In the genomic region with DNA sequence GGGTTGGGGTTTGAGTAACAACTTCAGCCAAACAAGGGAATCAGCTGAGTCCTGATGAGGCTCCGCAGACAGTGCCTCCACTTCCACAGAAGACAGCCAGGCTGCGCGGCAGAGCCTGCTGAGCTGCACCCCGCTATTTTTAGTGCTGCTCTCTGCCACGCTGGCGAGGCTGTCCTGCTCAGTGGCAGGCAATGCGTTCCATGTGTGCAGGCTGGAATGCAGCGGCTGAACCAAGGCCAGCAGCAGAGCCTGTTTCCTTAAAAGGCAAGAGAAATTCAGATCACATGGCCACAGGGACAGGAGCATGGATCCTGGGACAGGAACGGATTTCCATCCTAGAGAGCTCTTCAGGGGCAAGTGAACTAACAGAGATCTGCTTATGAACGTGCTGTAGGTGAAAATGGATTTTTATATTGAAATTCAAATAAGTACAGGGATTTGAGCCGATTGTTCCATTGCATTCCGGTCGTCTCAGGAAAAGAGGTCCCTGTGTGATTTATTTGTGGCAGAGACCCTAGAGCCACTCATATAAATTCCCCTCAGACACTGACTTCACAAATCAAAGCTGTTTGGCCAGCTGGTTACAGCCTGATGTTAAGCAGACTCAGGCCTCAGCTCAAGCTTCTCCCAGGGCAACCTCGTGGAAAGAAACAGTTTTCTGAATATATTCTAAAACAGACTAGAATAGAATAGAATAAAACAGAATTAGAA, we compare ENCODE assay signal across 2 cellular contexts.
TF ChIP-seq lines count a peak whose summit lies in the region.

No MANE protein-coding gene starts in this region.

TF ChIP-seq in H1, 55 proteins besides CTCF, POLR2A, EP300 and RAD21:
- TF ChIP-seq TAF1 (IDR thresholded peaks at IDR 0.05; ENCODE audit: low read depth, low read length) (no peak), TBP (IDR thresholded peaks at IDR 0.05; ENCODE audit: low read depth, low read length) (no peak), FOSL1 (IDR thresholded peaks at IDR 0.05; ENCODE audit: insufficient read depth, low read depth, low read length) (no peak), GTF2F1 (IDR thresholded peaks at IDR 0.05; ENCODE audit: borderline replicate concordance, low read depth, low read length) (no peak), JUN (IDR thresholded peaks at IDR 0.05; ENCODE audit: low read depth, low read length) (no peak), TEAD4 (IDR thresholded peaks at IDR 0.05; ENCODE audit: low read depth, low read length) (peak; percentile 79), KDM1A (IDR thresholded peaks at IDR 0.05; ENCODE audit: borderline replicate concordance, low read length) (no peak), EGR1 (IDR thresholded peaks at IDR 0.05; ENCODE audit: borderline replicate concordance, low read depth, low read length) (no peak), SRF (IDR thresholded peaks at IDR 0.05; ENCODE audit: low read depth, low read length) (peak; percentile 93), CTBP2 (IDR thresholded peaks at IDR 0.05; ENCODE audit: borderline replicate concordance, insufficient read depth, insufficient read length, low read length) (no peak)
- TF ChIP-seq, protein P1, sequence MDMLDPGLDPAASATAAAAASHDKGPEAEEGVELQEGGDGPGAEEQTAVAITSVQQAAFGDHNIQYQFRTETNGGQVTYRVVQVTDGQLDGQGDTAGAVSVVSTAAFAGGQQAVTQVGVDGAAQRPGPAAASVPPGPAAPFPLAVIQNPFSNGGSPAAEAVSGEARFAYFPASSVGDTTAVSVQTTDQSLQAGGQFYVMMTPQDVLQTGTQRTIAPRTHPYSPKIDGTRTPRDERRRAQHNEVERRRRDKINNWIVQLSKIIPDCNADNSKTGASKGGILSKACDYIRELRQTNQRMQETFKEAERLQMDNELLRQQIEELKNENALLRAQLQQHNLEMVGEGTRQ (IDR thresholded peaks at IDR 0.05; ENCODE audit: low read length), result peak; percentile 36; the same call in 1 of the 2 replicates
- TF ChIP-seq, protein P2, sequence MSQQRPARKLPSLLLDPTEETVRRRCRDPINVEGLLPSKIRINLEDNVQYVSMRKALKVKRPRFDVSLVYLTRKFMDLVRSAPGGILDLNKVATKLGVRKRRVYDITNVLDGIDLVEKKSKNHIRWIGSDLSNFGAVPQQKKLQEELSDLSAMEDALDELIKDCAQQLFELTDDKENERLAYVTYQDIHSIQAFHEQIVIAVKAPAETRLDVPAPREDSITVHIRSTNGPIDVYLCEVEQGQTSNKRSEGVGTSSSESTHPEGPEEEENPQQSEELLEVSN (IDR thresholded peaks at IDR 0.05), result peak; percentile 69
- TF ChIP-seq, protein P3, sequence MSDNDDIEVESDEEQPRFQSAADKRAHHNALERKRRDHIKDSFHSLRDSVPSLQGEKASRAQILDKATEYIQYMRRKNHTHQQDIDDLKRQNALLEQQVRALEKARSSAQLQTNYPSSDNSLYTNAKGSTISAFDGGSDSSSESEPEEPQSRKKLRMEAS (IDR thresholded peaks at IDR 0.05), result peak; percentile 80
TF ChIP-seq in H1: peak in this region for 5.

TF ChIP-seq in HepG2, 621 proteins besides CTCF, POLR2A, EP300 and RAD21 (continues in another document):
- TF ChIP-seq ZNF501 (CRISPR knock-in tag; IDR thresholded peaks at IDR 0.05) (0 out of 2 replicates have a peak, but pooled peaks have one; percentile 31), ZNF644 (CRISPR knock-in tag; IDR thresholded peaks at IDR 0.05; ENCODE audit: low read depth) (0 out of 2 replicates have a peak, but pooled peaks have one; percentile 10), RNF2 (conservative IDR thresholded peaks at IDR 0.05; ENCODE audit: low read depth) (peak; percentile 69), ZSCAN21 (CRISPR knock-in tag; IDR thresholded peaks at IDR 0.05; ENCODE audit: borderline replicate concordance) (no peak), MYC (CRISPR knock-in tag; IDR thresholded peaks at IDR 0.05; ENCODE audit: borderline replicate concordance) (peak; percentile 70), ZNF232 (CRISPR knock-in tag; IDR thresholded peaks at IDR 0.05; ENCODE audit: borderline replicate concordance) (0 out of 2 replicates have a peak, but pooled peaks have one; percentile 24), ZFP36 (IDR thresholded peaks at IDR 0.05; ENCODE audit: borderline replicate concordance, low read depth, low read length, partially characterized antibody) (peak; percentile 66), TEAD3 (CRISPR knock-in tag; optimal IDR thresholded peaks at IDR 0.05; ENCODE audit: borderline replicate concordance) (peak; percentile 97), TBX2 (CRISPR knock-in tag; IDR thresholded peaks at IDR 0.05; ENCODE audit: borderline replicate concordance) (no peak), KLF9 (CRISPR knock-in tag; IDR thresholded peaks at IDR 0.05; ENCODE audit: low read depth) (no peak), ERF (CRISPR knock-in tag; IDR thresholded peaks at IDR 0.05) (peak; percentile 33; the same call in 1 of the 2 replicates), SRF (IDR thresholded peaks at IDR 0.05; ENCODE audit: low read depth, low read length) (peak; percentile 99), HDAC2 (CRISPR knock-in tag; IDR thresholded peaks at IDR 0.05) (no peak), ZNF530 (CRISPR knock-in tag; IDR thresholded peaks at IDR 0.05; ENCODE audit: low read depth) (no peak), SYNCRIP (IDR thresholded peaks at IDR 0.05; ENCODE audit: insufficient read depth, low read depth, low read length) (no peak), MED1 (CRISPR knock-in tag; IDR thresholded peaks at IDR 0.05) (0 out of 2 replicates have a peak, but pooled peaks have one; percentile 28), PHB2 (IDR thresholded peaks at IDR 0.05; ENCODE audit: partially characterized antibody) (no peak), GABPB1 (CRISPR knock-in tag; IDR thresholded peaks at IDR 0.05) (peak; percentile 32; the same call in 1 of the 2 replicates), SALL1 (CRISPR knock-in tag; IDR thresholded peaks at IDR 0.05) (peak; percentile 50), ZNF546 (CRISPR knock-in tag; conservative IDR thresholded peaks at IDR 0.05) (no peak), SIN3A (IDR thresholded peaks at IDR 0.05; ENCODE audit: borderline replicate concordance, low read depth, low read length) (no peak), KMT2B (CRISPR knock-in tag; IDR thresholded peaks at IDR 0.05) (0 out of 2 replicates have a peak, but pooled peaks have one; percentile 24), BHLHE40 (IDR thresholded peaks at IDR 0.05; ENCODE audit: low read length) (0 out of 2 replicates have a peak, but pooled peaks have one; percentile 7), ZNF235 (CRISPR knock-in tag; IDR thresholded peaks at IDR 0.05; ENCODE audit: borderline replicate concordance) (no peak), NFE2L1 (CRISPR knock-in tag; IDR thresholded peaks at IDR 0.05; ENCODE audit: borderline replicate concordance) (no peak), SETDB1 (CRISPR knock-in tag; IDR thresholded peaks at IDR 0.05; ENCODE audit: borderline replicate concordance) (no peak), ZNF83 (CRISPR knock-in tag; IDR thresholded peaks at IDR 0.05; ENCODE audit: borderline replicate concordance) (no peak), SPEN (CRISPR knock-in tag; IDR thresholded peaks at IDR 0.05; ENCODE audit: low read depth) (no peak), ZFX (CRISPR knock-in tag; IDR thresholded peaks at IDR 0.05; ENCODE audit: low read depth) (peak; percentile 44; the same call in 1 of the 2 replicates), ZNF768 (CRISPR knock-in tag; IDR thresholded peaks at IDR 0.05) (peak; percentile 36; the same call in 1 of the 2 replicates)
- TF ChIP-seq, protein P4, sequence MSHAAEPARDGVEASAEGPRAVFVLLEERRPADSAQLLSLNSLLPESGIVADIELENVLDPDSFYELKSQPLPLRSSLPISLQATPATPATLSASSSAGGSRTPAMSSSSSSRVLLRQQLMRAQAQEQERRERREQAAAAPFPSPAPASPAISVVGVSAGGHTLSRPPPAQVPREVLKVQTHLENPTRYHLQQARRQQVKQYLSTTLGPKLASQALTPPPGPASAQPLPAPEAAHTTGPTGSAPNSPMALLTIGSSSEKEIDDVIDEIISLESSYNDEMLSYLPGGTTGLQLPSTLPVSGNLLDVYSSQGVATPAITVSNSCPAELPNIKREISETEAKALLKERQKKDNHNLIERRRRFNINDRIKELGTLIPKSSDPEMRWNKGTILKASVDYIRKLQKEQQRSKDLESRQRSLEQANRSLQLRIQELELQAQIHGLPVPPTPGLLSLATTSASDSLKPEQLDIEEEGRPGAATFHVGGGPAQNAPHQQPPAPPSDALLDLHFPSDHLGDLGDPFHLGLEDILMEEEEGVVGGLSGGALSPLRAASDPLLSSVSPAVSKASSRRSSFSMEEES (CRISPR knock-in tag; IDR thresholded peaks at IDR 0.05), result peak; percentile 67
- TF ChIP-seq, protein P3 (IDR thresholded peaks at IDR 0.05), result peak; percentile 76
- TF ChIP-seq, protein P5, sequence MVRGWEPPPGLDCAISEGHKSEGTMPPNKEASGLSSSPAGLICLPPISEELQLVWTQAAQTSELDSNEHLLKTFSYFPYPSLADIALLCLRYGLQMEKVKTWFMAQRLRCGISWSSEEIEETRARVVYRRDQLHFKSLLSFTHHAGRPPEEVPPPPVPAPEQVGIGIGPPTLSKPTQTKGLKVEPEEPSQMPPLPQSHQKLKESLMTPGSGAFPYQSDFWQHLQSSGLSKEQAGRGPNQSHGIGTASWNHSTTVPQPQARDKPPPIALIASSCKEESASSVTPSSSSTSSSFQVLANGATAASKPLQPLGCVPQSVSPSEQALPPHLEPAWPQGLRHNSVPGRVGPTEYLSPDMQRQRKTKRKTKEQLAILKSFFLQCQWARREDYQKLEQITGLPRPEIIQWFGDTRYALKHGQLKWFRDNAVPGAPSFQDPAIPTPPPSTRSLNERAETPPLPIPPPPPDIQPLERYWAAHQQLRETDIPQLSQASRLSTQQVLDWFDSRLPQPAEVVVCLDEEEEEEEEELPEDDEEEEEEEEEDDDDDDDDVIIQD (CRISPR knock-in tag; IDR thresholded peaks at IDR 0.05; ENCODE audit: low read depth), result no peak
- TF ChIP-seq, protein P6, sequence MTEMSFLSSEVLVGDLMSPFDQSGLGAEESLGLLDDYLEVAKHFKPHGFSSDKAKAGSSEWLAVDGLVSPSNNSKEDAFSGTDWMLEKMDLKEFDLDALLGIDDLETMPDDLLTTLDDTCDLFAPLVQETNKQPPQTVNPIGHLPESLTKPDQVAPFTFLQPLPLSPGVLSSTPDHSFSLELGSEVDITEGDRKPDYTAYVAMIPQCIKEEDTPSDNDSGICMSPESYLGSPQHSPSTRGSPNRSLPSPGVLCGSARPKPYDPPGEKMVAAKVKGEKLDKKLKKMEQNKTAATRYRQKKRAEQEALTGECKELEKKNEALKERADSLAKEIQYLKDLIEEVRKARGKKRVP (CRISPR knock-in tag; IDR thresholded peaks at IDR 0.05), result no peak
- TF ChIP-seq, protein P7, sequence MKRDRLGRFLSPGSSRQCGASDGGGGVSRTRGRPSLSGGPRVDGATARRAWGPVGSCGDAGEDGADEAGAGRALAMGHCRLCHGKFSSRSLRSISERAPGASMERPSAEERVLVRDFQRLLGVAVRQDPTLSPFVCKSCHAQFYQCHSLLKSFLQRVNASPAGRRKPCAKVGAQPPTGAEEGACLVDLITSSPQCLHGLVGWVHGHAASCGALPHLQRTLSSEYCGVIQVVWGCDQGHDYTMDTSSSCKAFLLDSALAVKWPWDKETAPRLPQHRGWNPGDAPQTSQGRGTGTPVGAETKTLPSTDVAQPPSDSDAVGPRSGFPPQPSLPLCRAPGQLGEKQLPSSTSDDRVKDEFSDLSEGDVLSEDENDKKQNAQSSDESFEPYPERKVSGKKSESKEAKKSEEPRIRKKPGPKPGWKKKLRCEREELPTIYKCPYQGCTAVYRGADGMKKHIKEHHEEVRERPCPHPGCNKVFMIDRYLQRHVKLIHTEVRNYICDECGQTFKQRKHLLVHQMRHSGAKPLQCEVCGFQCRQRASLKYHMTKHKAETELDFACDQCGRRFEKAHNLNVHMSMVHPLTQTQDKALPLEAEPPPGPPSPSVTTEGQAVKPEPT (CRISPR knock-in tag; IDR thresholded peaks at IDR 0.05; ENCODE audit: low read depth), result no peak
- TF ChIP-seq, protein P8, sequence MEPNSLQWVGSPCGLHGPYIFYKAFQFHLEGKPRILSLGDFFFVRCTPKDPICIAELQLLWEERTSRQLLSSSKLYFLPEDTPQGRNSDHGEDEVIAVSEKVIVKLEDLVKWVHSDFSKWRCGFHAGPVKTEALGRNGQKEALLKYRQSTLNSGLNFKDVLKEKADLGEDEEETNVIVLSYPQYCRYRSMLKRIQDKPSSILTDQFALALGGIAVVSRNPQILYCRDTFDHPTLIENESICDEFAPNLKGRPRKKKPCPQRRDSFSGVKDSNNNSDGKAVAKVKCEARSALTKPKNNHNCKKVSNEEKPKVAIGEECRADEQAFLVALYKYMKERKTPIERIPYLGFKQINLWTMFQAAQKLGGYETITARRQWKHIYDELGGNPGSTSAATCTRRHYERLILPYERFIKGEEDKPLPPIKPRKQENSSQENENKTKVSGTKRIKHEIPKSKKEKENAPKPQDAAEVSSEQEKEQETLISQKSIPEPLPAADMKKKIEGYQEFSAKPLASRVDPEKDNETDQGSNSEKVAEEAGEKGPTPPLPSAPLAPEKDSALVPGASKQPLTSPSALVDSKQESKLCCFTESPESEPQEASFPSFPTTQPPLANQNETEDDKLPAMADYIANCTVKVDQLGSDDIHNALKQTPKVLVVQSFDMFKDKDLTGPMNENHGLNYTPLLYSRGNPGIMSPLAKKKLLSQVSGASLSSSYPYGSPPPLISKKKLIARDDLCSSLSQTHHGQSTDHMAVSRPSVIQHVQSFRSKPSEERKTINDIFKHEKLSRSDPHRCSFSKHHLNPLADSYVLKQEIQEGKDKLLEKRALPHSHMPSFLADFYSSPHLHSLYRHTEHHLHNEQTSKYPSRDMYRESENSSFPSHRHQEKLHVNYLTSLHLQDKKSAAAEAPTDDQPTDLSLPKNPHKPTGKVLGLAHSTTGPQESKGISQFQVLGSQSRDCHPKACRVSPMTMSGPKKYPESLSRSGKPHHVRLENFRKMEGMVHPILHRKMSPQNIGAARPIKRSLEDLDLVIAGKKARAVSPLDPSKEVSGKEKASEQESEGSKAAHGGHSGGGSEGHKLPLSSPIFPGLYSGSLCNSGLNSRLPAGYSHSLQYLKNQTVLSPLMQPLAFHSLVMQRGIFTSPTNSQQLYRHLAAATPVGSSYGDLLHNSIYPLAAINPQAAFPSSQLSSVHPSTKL (CRISPR knock-in tag; IDR thresholded peaks at IDR 0.05), result peak; percentile 22; the same call in 1 of the 2 replicates
- TF ChIP-seq, protein P9, sequence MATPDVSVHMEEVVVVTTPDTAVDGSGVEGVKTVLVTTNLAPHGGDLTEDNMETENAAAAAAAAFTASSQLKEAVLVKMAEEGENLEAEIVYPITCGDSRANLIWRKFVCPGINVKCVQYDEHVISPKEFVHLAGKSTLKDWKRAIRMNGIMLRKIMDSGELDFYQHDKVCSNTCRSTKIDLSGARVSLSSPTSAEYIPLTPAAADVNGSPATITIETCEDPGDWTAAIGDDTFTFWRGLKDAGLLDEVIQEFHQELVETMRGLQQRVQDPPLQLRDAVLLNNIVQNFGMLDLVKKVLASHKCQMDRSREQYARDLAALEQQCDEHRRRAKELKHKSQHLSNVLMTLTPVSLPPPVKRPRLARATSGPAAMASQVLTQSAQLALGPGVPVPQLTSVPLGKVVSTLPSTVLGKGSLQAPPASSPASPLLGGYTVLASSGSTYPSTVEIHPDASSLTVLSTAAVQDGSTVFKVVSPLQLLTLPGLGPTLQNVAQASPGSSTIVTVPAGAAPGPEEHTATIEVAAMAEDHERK (CRISPR knock-in tag; IDR thresholded peaks at IDR 0.05; ENCODE audit: low read depth), result no peak
- TF ChIP-seq, protein P10, sequence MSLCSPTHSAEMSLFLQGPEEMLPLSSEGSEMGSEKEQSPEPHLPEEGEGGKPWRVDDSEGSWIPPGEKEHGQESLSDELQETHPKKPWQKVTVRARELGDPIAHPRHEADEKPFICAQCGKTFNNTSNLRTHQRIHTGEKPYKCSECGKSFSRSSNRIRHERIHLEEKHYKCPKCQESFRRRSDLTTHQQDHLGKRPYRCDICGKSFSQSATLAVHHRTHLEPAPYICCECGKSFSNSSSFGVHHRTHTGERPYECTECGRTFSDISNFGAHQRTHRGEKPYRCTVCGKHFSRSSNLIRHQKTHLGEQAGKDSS (CRISPR knock-in tag; IDR thresholded peaks at IDR 0.05; ENCODE audit: borderline replicate concordance, low read depth), result 0 out of 2 replicates have a peak, but pooled peaks have one; percentile 41
